In the genomic region with DNA sequence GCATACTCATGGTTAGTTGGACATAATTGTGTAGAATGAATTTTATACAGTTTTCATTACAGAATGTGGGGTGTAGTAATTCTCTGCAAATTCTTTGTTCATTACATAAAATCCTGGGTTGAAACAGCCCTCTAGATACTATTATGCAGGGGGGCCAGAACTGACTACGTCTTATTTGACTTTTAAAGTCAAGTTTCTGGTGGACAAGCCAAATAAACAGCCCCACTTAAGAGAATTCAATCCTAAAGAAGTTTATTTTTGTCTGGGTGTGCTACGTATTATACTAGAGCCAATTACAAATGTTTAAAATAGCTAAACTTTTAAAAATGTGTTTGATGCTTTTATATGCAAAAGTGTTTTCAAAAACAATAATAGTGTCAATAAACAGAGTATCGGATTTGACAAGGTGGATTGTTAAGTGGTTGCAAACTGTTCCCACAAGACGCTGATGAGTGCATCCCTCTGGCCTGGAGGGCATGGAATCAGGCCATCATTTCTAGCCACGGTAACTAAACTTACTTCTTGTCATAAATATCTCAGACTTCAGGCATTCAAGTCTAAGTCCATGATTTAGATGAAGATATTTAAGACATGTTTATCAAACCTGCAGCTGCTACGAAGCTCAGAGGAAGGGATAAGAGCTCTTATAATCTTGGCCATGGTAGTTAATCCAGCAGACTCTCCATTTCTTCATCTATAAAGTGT, we compare ENCODE assay signal across 24 cellular contexts.
A peak's percentile ranks its signal among the peaks of the same experiment; 100 is the strongest.
DNase-seq lines count a peak whose midpoint lies in the region; ATAC-seq and TF ChIP-seq lines count a peak whose summit lies in the region.
"Had no signal": no experiment of that assay in that cellular context is flagged by ENCODE, and none has a peak within 500 bp of the region (broad histone marks: within the 10 kb centered on the region; RNA-seq: fewer than 3 reads in every experiment).

No MANE protein-coding gene starts in this region.

- no peak for TF ChIP-seq POLR2A in sigmoid colon (IDR thresholded peaks at IDR 0.05)

- WGBS in trophoblast cell (ENCODE audit: extremely low coverage, insufficient coverage, insufficient read length), result no CpG with 5 or more reads among the region's 6 CpGs
- WGBS in sigmoid colon, 2 donors, result 81 to 84% methylated on average over 6 of the region's 6 CpGs

- no peak for ATAC-seq in GM21381 (IDR thresholded peaks at IDR 0.05; ENCODE audit: unreplicated experiment)
- ATAC-seq: stimulated activated naive B cell treated with anti-CD40 and anti-IgM and Interleukin-4, amounts not matched to agents 10 μg/mL and 1 μg/mL and 100 μg/mL, for 72 hours had no signal

- no peak overlapping the region for H3K18ac ChIP-seq in trophoblast cell (ENCODE audit: low read length)

- no peak overlapping the region for H3K23ac ChIP-seq in trophoblast cell (ENCODE audit: low read length)

- no peak overlapping the region for H3K27ac ChIP-seq in trophoblast cell (ENCODE audit: low read depth, low read length)
- no peak overlapping the region for H3K27ac ChIP-seq in sigmoid colon
- H3K27ac ChIP-seq: ovary, skin epidermis, suprapubic skin had no signal

- no peak overlapping the region for H4K12ac ChIP-seq in trophoblast cell (ENCODE audit: low read depth, low read length)

- H3K9ac ChIP-seq in trophoblast cell (ENCODE audit: low read length), result no peak overlapping the region

- H4K91ac ChIP-seq in trophoblast cell (ENCODE audit: low read depth, low read length), result no peak overlapping the region

- TF ChIP-seq EP300 in sigmoid colon (IDR thresholded peaks at IDR 0.05), result no peak

- H4K8ac ChIP-seq in trophoblast cell (ENCODE audit: low read depth, low read length), result no peak overlapping the region

- in situ Hi-C loops in astrocyte of the cerebellum (cut with HindIII; ENCODE audit: low sequenced_read_pairs), result loop anchor here (10.0 kb wide), 1 partner anchor 646 kb away; a partner anchor contains a TSS

- H3K4ac ChIP-seq in trophoblast cell (ENCODE audit: low read depth, low read length), result no peak overlapping the region

- no peaks in the 10 kb centered on the region for H3K27me3 ChIP-seq in MG63
- H3K27me3 ChIP-seq in trophoblast cell (ENCODE audit: insufficient read depth, low read length), result no peaks in the 10 kb centered on the region
- H3K27me3 ChIP-seq in sigmoid colon, result no peaks in the 10 kb centered on the region
- H3K27me3 ChIP-seq: ovary, suprapubic skin had no signal

- H2AK5ac ChIP-seq in trophoblast cell (ENCODE audit: low read length), result no peak overlapping the region

- H2AFZ ChIP-seq in trophoblast cell (ENCODE audit: insufficient read depth, low read length, poor library complexity), result no peak overlapping the region

- no peak overlapping the region for H3K14ac ChIP-seq in trophoblast cell (ENCODE audit: low read length)

- no peak overlapping the region for H3K4me2 ChIP-seq in trophoblast cell (ENCODE audit: low read length)

- no peak overlapping the region for H2BK120ac ChIP-seq in trophoblast cell (ENCODE audit: insufficient read depth, low read length, poor library complexity)

- no peak overlapping the region for H2BK12ac ChIP-seq in trophoblast cell (ENCODE audit: low read length)

- no peak for TF ChIP-seq CTCF in astrocyte of the cerebellum (IDR thresholded peaks at IDR 0.05; ENCODE audit: low read depth, low read length, missing control alignments)
- TF ChIP-seq CTCF in sigmoid colon (IDR thresholded peaks at IDR 0.05), result no peak

- DNase-seq in ELR (ENCODE audit: low read depth) (peak; percentile 47), MG63 (peak; percentile 74), astrocyte of the cerebellum (ENCODE audit: low read depth) (peak; percentile 22), trophoblast cell (peak; percentile 64 to 65), NCI-H1436 treated with DMSO at 0.1 percent for 48 hours (lab: John Stamatoyannopoulos, UW) (no peak), superior temporal gyrus (ENCODE audit: extremely low spot score) (no peak), sigmoid colon (no peak)
- DNase-seq: activated CD4-positive, alpha-beta T cell treated with anti-CD3 and anti-CD28 coated beads for 48 hours; activated CD8-positive, alpha-beta memory T cell treated with anti-CD3 and anti-CD28 coated beads for 24 hours; activated naive CD4-positive, alpha-beta T cell treated with anti-CD3 and anti-CD28 coated beads, Interleukin-2, amount 50 U/mL, for 16 hours; activated T-cell treated with anti-CD3 and anti-CD28 coated beads for 4 hours; immature natural killer cell; KBM-7; MM.1S; NCI-H2029; NCI-H524 treated with DMSO at 0.1 percent for 48 hours; ovary; Right ventricle myocardium superior; stimulated activated naive B cell treated with anti-CD40 and anti-IgM and Interleukin-4, amounts not matched to agents 10 μg/mL and 1 μg/mL and 100 μg/mL, for 72 hours; SW 1271; T-helper 9 cell had no signal

- peaks cover 0 to 2% of the 10 kb centered on the region in 2 experiments for H3K4me1 ChIP-seq in trophoblast cell (ENCODE audit: control insufficient read depth in 1 of 2, insufficient read depth in 2 of 2, low read length in 2 of 2)
- no peaks in the 10 kb centered on the region for H3K4me1 ChIP-seq in sigmoid colon
- H3K4me1 ChIP-seq: suprapubic skin had no signal

- H3K79me2 ChIP-seq in trophoblast cell (ENCODE audit: control insufficient read depth, insufficient read depth, low read length, poor library complexity), result no peaks in the 10 kb centered on the region

- H3K4me3 ChIP-seq in MG63, result no peak overlapping the region
- no peak overlapping the region for H3K4me3 ChIP-seq in astrocyte of the cerebellum (ENCODE audit: low read depth, low read length)
- H3K4me3 ChIP-seq in trophoblast cell (ENCODE audit: low read depth, low read length), result no peak overlapping the region
- H3K4me3 ChIP-seq in sigmoid colon, result no peak overlapping the region
- H3K4me3 ChIP-seq: ovary, skin epidermis, suprapubic skin had no signal

- no peaks in the 10 kb centered on the region for H3K36me3 ChIP-seq in MG63
- H3K36me3 ChIP-seq in trophoblast cell (ENCODE audit: control insufficient read depth in 1 of 2, insufficient read depth in 2 of 2, low read length in 2 of 2), result no peaks in the 10 kb centered on the region
- no peaks in the 10 kb centered on the region for H3K36me3 ChIP-seq in sigmoid colon
- H3K36me3 ChIP-seq: ovary, suprapubic skin had no signal

- H3K9me3 ChIP-seq in MG63, result no peaks in the 10 kb centered on the region
- H3K9me3 ChIP-seq in trophoblast cell (ENCODE audit: insufficient read depth, low read depth, low read length), result peaks cover 4% of the 10 kb centered on the region
- no peaks in the 10 kb centered on the region for H3K9me3 ChIP-seq in sigmoid colon
- H3K9me3 ChIP-seq: ovary, suprapubic skin had no signal

- H2BK5ac ChIP-seq in trophoblast cell (ENCODE audit: low read depth, low read length, poor library complexity), result no peak overlapping the region

- H3K79me1 ChIP-seq in trophoblast cell (ENCODE audit: low read length), result peaks cover 3% of the 10 kb centered on the region

- intact Hi-C loops in sigmoid colon (cut with DNase I), result no loop called here

Comparison
In these comparisons a context has a peak if more than half of its experiments do, and no peak if none do; other contexts are left out.
1. DNase-seq: peak in ELR (single experiment), MG63 (single experiment), astrocyte of the cerebellum (single experiment) and trophoblast cell (2 of 2); none in NCI-H1436 treated with DMSO at 0.1 percent for 48 hours (single experiment), superior temporal gyrus (single experiment) and sigmoid colon (single experiment).